Comparison of ENCODE assay signal across 8 cellular contexts in genomic region chr5:68369436-68370125, GRCh38.
DNase-seq lines count a peak whose midpoint lies in the region; ATAC-seq, FAIRE-seq and TF ChIP-seq lines count a peak whose summit lies in the region.

No MANE protein-coding gene starts in this region.

- no peak for TF ChIP-seq RAD21 in HepG2 (CRISPR knock-in tag; IDR thresholded peaks at IDR 0.05)

- no peak for FAIRE-seq in HepG2 (lab: Jason Lieb, UNC)

- H3K27me3 ChIP-seq in HepG2 (ENCODE audit: control insufficient read depth in 1 of 2, insufficient read depth in 2 of 2, low read length in 2 of 2) = peaks cover 0 to 18% of the 10 kb centered on the region in 2 experiments; a peak in 1 of 5 replicates

- TF ChIP-seq POLR2A in HepG2 (IDR thresholded peaks at IDR 0.05; ENCODE audit: insufficient read depth in 1 of 2, low read depth in 2 of 2, low read length in 2 of 2) = no peak

- DNase-seq in activated CD4-positive, CD25-positive, alpha-beta regulatory T cell treated with anti-CD3 and anti-CD28 coated beads, Interleukin-2, amount 50 U/mL, for 72 hours = no peak
- DNase-seq in stimulated activated CD8-positive, alpha-beta memory T cell treated with anti-CD3 and anti-CD28 coated beads, Interleukin-4, amount 100 ng/mL, for 48 hours = peak; percentile 61
- DNase-seq in HepG2 (ENCODE audit: low spot score) = no peak
- no peak for DNase-seq in kidney tubule cell (ENCODE audit: low spot score)
- no peak for DNase-seq in NCI-H1694 treated with DMSO at 0.1 percent for 48 hours (lab: John Stamatoyannopoulos, UW)

- H3K4me3 Mint-ChIP-seq in activated T-helper 17 cell treated with anti-CD3 and anti-CD28 coated beads, Interleukin-2, amount 50 U/mL, for 72 hours = peak overlapping the region; percentile 55

- no peaks in the 10 kb centered on the region for H4K20me1 ChIP-seq in HepG2 (ENCODE audit: insufficient read depth, low read length)

- H2AFZ ChIP-seq in HepG2 (ENCODE audit: low read length) = no peak overlapping the region

- H3K9ac ChIP-seq in HepG2 (ENCODE audit: insufficient read depth, low read depth, low read length) = no peak overlapping the region

- H3K36me3 ChIP-seq in HepG2 (replicated peaks in 1 of 2; ENCODE audit: control insufficient read depth in 1 of 2, insufficient read depth in 2 of 2, low read length in 2 of 2) = no peaks in the 10 kb centered on the region

- CTCF ChIA-PET in HepG2 (lab: Yijun Ruan, JAX; ENCODE audit: low intra/inter-chr PET ratio, low total read pairs) = no interaction called here

- H3K79me2 ChIP-seq in HepG2 (ENCODE audit: insufficient read depth, low read length) = no peaks in the 10 kb centered on the region

- no peak for TF ChIP-seq CTCF in HepG2 (CRISPR knock-in tag; IDR thresholded peaks at IDR 0.05)

- no peak overlapping the region for H3K4me2 ChIP-seq in HepG2 (ENCODE audit: low read depth, low read length)

- no peaks in the 10 kb centered on the region for H3K27me3 Mint-ChIP-seq in activated T-helper 17 cell treated with anti-CD3 and anti-CD28 coated beads, Interleukin-2, amount 50 U/mL, for 72 hours

- H3K36me3 Mint-ChIP-seq in activated T-helper 17 cell treated with anti-CD3 and anti-CD28 coated beads, Interleukin-2, amount 50 U/mL, for 72 hours (ENCODE audit: low read depth) = no peaks in the 10 kb centered on the region

- H3K4me1 ChIP-seq in HepG2 (ENCODE audit: insufficient read depth, low read length) = no peaks in the 10 kb centered on the region

- peak overlapping the region; percentile 70 for H3K27ac Mint-ChIP-seq in activated T-helper 17 cell treated with anti-CD3 and anti-CD28 coated beads, Interleukin-2, amount 50 U/mL, for 72 hours

- no peaks in the 10 kb centered on the region for H3K9me3 ChIP-seq in HepG2 (ENCODE audit: low read length)

- POLR2A ChIA-PET in HepG2 (lab: Yijun Ruan, JAX) = no interaction called here

- peak; percentile 88 to 92 for ATAC-seq in activated CD4-positive, CD25-positive, alpha-beta regulatory T cell treated with anti-CD3 and anti-CD28 coated beads, Interleukin-2, amount 50 U/mL, for 24 hours
- peak; percentile 92 for ATAC-seq in HG03159 (IDR thresholded peaks at IDR 0.05; ENCODE audit: unreplicated experiment)
- peak; percentile 78 for ATAC-seq in activated T-helper 17 cell treated with anti-CD3 and anti-CD28 coated beads, Interleukin-2, amount 50 U/mL, for 72 hours (replicated peaks)
- no peak for ATAC-seq in HepG2

- peaks cover 28% of the 10 kb centered on the region for H3K4me1 Mint-ChIP-seq in activated T-helper 17 cell treated with anti-CD3 and anti-CD28 coated beads, Interleukin-2, amount 50 U/mL, for 72 hours

- no TSS peak for BruUV-seq in HepG2 (replicated peaks; lab: Mats Ljungman, UMichigan)

- intact Hi-C loops in HepG2 (cut with micrococcal nuclease; ENCODE audit: unreplicated experiment) = no loop called here

- TF ChIP-seq EP300 in HepG2 (IDR thresholded peaks at IDR 0.05; ENCODE audit: low read depth in 2 of 2, low read length in 2 of 2) = no peak
- TF ChIP-seq EP300 in HepG2 (CRISPR knock-in tag; IDR thresholded peaks at IDR 0.05; ENCODE audit: borderline replicate concordance) = no peak

- in situ Hi-C loops in HepG2 (cut with HindIII; ENCODE audit: extremely low pct_ligation_motif_present, low pct_unique_long_range_greater_than_20kb) = no loop called here

- 56% methylated on average over 7 of the region's 7 CpGs for WGBS in HepG2 (ENCODE audit: low lambda C conversion rate)

- H3K4me3 ChIP-seq in HepG2 (replicated peaks in 1 of 3; ENCODE audit: insufficient read depth in 1 of 3, low read depth in 2 of 3, low read length in 3 of 3) = no peak overlapping the region

- no peak overlapping the region for H3K27ac ChIP-seq in HepG2 (ENCODE audit: extremely low read length, insufficient read depth, low read length)

- no peaks in the 10 kb centered on the region for H3K9me3 Mint-ChIP-seq in activated T-helper 17 cell treated with anti-CD3 and anti-CD28 coated beads, Interleukin-2, amount 50 U/mL, for 72 hours

TF ChIP-seq in HepG2, 621 proteins besides CTCF, POLR2A, EP300 and RAD21:
- TF ChIP-seq ZSCAN31 (CRISPR knock-in tag; IDR thresholded peaks at IDR 0.05; ENCODE audit: low read depth) (no peak), ZNF282 (IDR thresholded peaks at IDR 0.05; ENCODE audit: partially characterized antibody) (no peak), IRF9 (CRISPR knock-in tag; IDR thresholded peaks at IDR 0.05; ENCODE audit: borderline replicate concordance) (no peak), ZNF891 (CRISPR knock-in tag; IDR thresholded peaks at IDR 0.05) (no peak), AKAP8 (CRISPR knock-in tag; IDR thresholded peaks at IDR 0.05) (no peak), PAXIP1 (CRISPR knock-in tag; conservative IDR thresholded peaks at IDR 0.05) (no peak), EZH2 (conservative IDR thresholded peaks at IDR 0.05; ENCODE audit: low read depth, low read length) (no peak), ZNF414 (CRISPR knock-in tag; IDR thresholded peaks at IDR 0.05) (no peak)
- TF ChIP-seq, protein P1, sequence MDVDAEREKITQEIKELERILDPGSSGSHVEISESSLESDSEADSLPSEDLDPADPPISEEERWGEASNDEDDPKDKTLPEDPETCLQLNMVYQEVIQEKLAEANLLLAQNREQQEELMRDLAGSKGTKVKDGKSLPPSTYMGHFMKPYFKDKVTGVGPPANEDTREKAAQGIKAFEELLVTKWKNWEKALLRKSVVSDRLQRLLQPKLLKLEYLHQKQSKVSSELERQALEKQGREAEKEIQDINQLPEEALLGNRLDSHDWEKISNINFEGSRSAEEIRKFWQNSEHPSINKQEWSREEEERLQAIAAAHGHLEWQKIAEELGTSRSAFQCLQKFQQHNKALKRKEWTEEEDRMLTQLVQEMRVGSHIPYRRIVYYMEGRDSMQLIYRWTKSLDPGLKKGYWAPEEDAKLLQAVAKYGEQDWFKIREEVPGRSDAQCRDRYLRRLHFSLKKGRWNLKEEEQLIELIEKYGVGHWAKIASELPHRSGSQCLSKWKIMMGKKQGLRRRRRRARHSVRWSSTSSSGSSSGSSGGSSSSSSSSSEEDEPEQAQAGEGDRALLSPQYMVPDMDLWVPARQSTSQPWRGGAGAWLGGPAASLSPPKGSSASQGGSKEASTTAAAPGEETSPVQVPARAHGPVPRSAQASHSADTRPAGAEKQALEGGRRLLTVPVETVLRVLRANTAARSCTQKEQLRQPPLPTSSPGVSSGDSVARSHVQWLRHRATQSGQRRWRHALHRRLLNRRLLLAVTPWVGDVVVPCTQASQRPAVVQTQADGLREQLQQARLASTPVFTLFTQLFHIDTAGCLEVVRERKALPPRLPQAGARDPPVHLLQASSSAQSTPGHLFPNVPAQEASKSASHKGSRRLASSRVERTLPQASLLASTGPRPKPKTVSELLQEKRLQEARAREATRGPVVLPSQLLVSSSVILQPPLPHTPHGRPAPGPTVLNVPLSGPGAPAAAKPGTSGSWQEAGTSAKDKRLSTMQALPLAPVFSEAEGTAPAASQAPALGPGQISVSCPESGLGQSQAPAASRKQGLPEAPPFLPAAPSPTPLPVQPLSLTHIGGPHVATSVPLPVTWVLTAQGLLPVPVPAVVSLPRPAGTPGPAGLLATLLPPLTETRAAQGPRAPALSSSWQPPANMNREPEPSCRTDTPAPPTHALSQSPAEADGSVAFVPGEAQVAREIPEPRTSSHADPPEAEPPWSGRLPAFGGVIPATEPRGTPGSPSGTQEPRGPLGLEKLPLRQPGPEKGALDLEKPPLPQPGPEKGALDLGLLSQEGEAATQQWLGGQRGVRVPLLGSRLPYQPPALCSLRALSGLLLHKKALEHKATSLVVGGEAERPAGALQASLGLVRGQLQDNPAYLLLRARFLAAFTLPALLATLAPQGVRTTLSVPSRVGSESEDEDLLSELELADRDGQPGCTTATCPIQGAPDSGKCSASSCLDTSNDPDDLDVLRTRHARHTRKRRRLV (CRISPR knock-in tag; IDR thresholded peaks at IDR 0.05) = no peak
